Comparison of ENCODE assay signal across 19 cellular contexts in the genomic region with DNA sequence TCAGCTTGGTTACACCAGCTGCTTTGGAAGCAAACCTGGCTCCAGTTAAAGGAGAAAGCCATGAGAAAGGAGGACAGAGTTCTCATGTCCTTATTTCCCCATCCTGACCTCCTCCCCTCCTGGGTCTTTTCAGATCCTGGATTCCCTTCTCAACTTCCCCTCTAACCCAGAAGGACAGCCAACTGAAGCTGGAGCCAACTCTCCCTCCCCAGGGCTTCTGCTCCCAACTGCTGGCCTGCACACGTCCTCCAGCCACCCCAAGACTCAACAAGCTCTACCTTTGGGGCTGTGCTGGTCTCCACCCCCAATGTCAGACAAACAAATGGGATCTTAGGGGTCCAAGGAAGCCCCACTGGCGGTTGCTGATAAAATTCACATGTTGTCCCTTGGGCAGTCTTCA.
"Had no signal": no experiment of that assay in that cellular context is flagged by ENCODE, and none has a peak within 500 bp of the region (broad histone marks: within the 10 kb centered on the region; RNA-seq: fewer than 3 reads in every experiment).

No MANE protein-coding gene starts in this region.

- DNase-seq: activated CD4-positive, alpha-beta memory T cell treated with anti-CD3 and anti-CD28 coated beads for 36 hours; activated CD4-positive, alpha-beta T cell treated with anti-CD3 and anti-CD28 coated beads, Interleukin-2, amount 10 ng/mL, durations not matched to agents 24 days and 14 days; activated CD4-positive, CD25-positive, alpha-beta regulatory T cell treated with anti-CD3 and anti-CD28 coated beads, Interleukin-2, amount 50 U/mL, for 72 hours; activated CD8-positive, alpha-beta memory T cell treated with anti-CD3 and anti-CD28 coated beads, Interleukin-2, amount 50 U/mL, for 4 hours; activated gamma-delta T cell; activated naive CD4-positive, alpha-beta T cell treated with anti-CD3 and anti-CD28 coated beads, Interleukin-2, amount 50 U/mL, for 16 hours; activated T-cell treated with anti-CD3 and anti-CD28 coated beads, Interleukin-2, amount 50 U/mL, for 1 hour; dermis blood vessel endothelial cell; effector CD4-positive, alpha-beta T cell; islet precursor cell; midbrain; natural killer cell; right lobe of liver; stimulated activated CD4-positive, alpha-beta T cell treated with anti-CD3 and anti-CD28 coated beads, Interleukin-4, amount 100 ng/mL, for 24 hours; substantia nigra; T-helper 2 cell; thyroid gland; upper lobe of right lung had no signal

- H3K9me3 ChIP-seq: right lobe of liver, thyroid gland, upper lobe of right lung had no signal

- H3K27me3 ChIP-seq: right lobe of liver, thyroid gland had no signal

- ATAC-seq: natural killer cell; right lobe of liver; stimulated activated effector memory CD8-positive, alpha-beta T cell treated with anti-CD3 and anti-CD28 coated beads, Interleukin-12 subunit alpha, Interleukin-12 subunit beta, amount 100 ng/mL, for 72 hours; upper lobe of right lung had no signal

- H3K4me3 ChIP-seq: right lobe of liver, thyroid gland, upper lobe of right lung had no signal

- H3K4me1 ChIP-seq: right lobe of liver, thyroid gland, upper lobe of right lung had no signal

- H3K36me3 ChIP-seq: right lobe of liver, thyroid gland, upper lobe of right lung had no signal

- H3K27ac ChIP-seq: right lobe of liver, thyroid gland, upper lobe of right lung had no signal
